Comparison of ENCODE assay signal across 9 cellular contexts in genomic region chr18:31657823-31658669, GRCh38. TPM values are rescaled to one million over a fixed set of nuclear protein-coding genes. Genes with fewer than 3 reads are reported as not detected.
DNase-seq lines count a peak whose midpoint lies in the region; ATAC-seq and TF ChIP-seq lines count a peak whose summit lies in the region.
"Had no signal": no experiment of that assay in that cellular context is flagged by ENCODE, and none has a peak within 500 bp of the region (broad histone marks: within the 10 kb centered on the region; RNA-seq: fewer than 3 reads in every experiment).

No MANE protein-coding gene starts in this region.

- peaks cover 1% of the 10 kb centered on the region for H3K79me1 ChIP-seq in trophoblast cell (ENCODE audit: low read length)

- no peak overlapping the region for H2AK5ac ChIP-seq in trophoblast cell (ENCODE audit: low read length)

- H2BK12ac ChIP-seq in trophoblast cell (ENCODE audit: low read length): no peak overlapping the region

- no peak overlapping the region for H3K23ac ChIP-seq in trophoblast cell (ENCODE audit: low read length)

- H3K18ac ChIP-seq in trophoblast cell (ENCODE audit: low read length): no peak overlapping the region

- peak; percentile 29 for TF ChIP-seq POLR2A in GM18951 (IDR thresholded peaks at IDR 0.05; ENCODE audit: extremely low read depth, insufficient read depth, insufficient read length)
- TF ChIP-seq POLR2A in ovary (IDR thresholded peaks at IDR 0.05): no peak

- TF ChIP-seq CTCF in A673 (conservative IDR thresholded peaks at IDR 0.05; ENCODE audit: low read depth, low read length): no peak
- TF ChIP-seq CTCF in ovary (IDR thresholded peaks at IDR 0.05): no peak

- H4K8ac ChIP-seq in trophoblast cell (ENCODE audit: low read depth, low read length): no peak overlapping the region

- no peak for TF ChIP-seq EP300 in ovary (IDR thresholded peaks at IDR 0.05)

- H4K91ac ChIP-seq in trophoblast cell (ENCODE audit: low read depth, low read length): no peak overlapping the region

- ATAC-seq in HG03064 (IDR thresholded peaks at IDR 0.05; ENCODE audit: low read depth, unreplicated experiment): peak; percentile 79

- BruUV-seq in A673 (replicated peaks; lab: Mats Ljungman, UMichigan): no TSS peak

- H2BK120ac ChIP-seq in trophoblast cell (ENCODE audit: insufficient read depth, low read length, poor library complexity): no peak overlapping the region

- no peak overlapping the region for H3K9ac ChIP-seq in trophoblast cell (ENCODE audit: low read length)

- POLR2A ChIA-PET in A673 (lab: Charles Lee; ENCODE audit: low non-redundant PET): interaction anchor here (0.7 kb wide), 1 partner anchor 249 kb away, joined by 4 read pairs; no protein-coding TSS in a partner anchor

- H3K4me3 ChIP-seq in A673 (ENCODE audit: low read depth, low read length, poor library complexity, severe bottlenecking) (no peak overlapping the region), trophoblast cell (ENCODE audit: low read depth, low read length) (no peak overlapping the region), ovary (no peak overlapping the region)
- H3K4me3 ChIP-seq: lower lobe of right lung had no signal

- no peaks in the 10 kb centered on the region for H3K36me3 ChIP-seq in A673 (ENCODE audit: insufficient read depth, low read length, poor library complexity, severe bottlenecking)
- H3K36me3 ChIP-seq in trophoblast cell (ENCODE audit: control insufficient read depth in 1 of 2, insufficient read depth in 2 of 2, low read length in 2 of 2): peaks cover 4 to 8% of the 10 kb centered on the region in 2 experiments
- no peaks in the 10 kb centered on the region for H3K36me3 ChIP-seq in ovary
- H3K36me3 ChIP-seq: lower lobe of right lung had no signal

- no peaks in the 10 kb centered on the region for H3K79me2 ChIP-seq in trophoblast cell (ENCODE audit: control insufficient read depth, insufficient read depth, low read length, poor library complexity)

- no CpG with 5 or more reads among the region's 12 CpGs for WGBS in trophoblast cell (ENCODE audit: extremely low coverage, insufficient coverage, insufficient read length)
- WGBS in ovary, 3 donors: 50 to 70% (median 69%) methylated on average over 12 of the region's 12 CpGs

- H3K4me2 ChIP-seq in trophoblast cell (ENCODE audit: low read length): no peak overlapping the region

- no peak overlapping the region for H2BK5ac ChIP-seq in trophoblast cell (ENCODE audit: low read depth, low read length, poor library complexity)

- H3K27ac ChIP-seq in A673 (ENCODE audit: low read depth, low read length, poor library complexity, severe bottlenecking) (no peak overlapping the region), trophoblast cell (ENCODE audit: low read depth, low read length) (no peak overlapping the region), ovary (no peak overlapping the region)

- no peak overlapping the region for H2AFZ ChIP-seq in trophoblast cell (ENCODE audit: insufficient read depth, low read length, poor library complexity)

- H3K4ac ChIP-seq in trophoblast cell (ENCODE audit: low read depth, low read length): no peak overlapping the region

- DNase-seq in A673 (ENCODE audit: low spot score) (peak; percentile 22), NCI-H526 treated with DMSO at 0.1 percent for 48 hours (lab: John Stamatoyannopoulos, UW) (peak; percentile 63), trophoblast cell (peak; percentile 66 to 84), ovary (no peak), occipital lobe (lab: John Stamatoyannopoulos, UW) (no peak), KBM-7 (no peak)
- DNase-seq: lower lobe of right lung had no signal

- H3K9me3 ChIP-seq in A673 (ENCODE audit: low read depth, low read length, poor library complexity, severe bottlenecking) (no peaks in the 10 kb centered on the region), trophoblast cell (ENCODE audit: insufficient read depth, low read depth, low read length) (no peaks in the 10 kb centered on the region), ovary (no peaks in the 10 kb centered on the region)
- H3K9me3 ChIP-seq: lower lobe of right lung had no signal

- no peak overlapping the region for H3K14ac ChIP-seq in trophoblast cell (ENCODE audit: low read length)

- intact Hi-C loops in A673 (cut with micrococcal nuclease; ENCODE audit: unreplicated experiment) (no loop called here), ovary (cut with DNase I) (no loop called here)

- peaks cover 19% of the 10 kb centered on the region for H3K4me1 ChIP-seq in A673 (ENCODE audit: insufficient read depth, low read length, poor library complexity, severe bottlenecking)
- H3K4me1 ChIP-seq in trophoblast cell (ENCODE audit: control insufficient read depth in 1 of 2, insufficient read depth in 2 of 2, low read length in 2 of 2): peaks cover 10% of the 10 kb centered on the region in 2 experiments
- no peaks in the 10 kb centered on the region for H3K4me1 ChIP-seq in ovary (ENCODE audit: insufficient read depth)
- H3K4me1 ChIP-seq: lower lobe of right lung had no signal

- in situ Hi-C loops in GM18951 (cut with MboI; ENCODE audit: low sequenced_read_pairs, unreplicated experiment) (no loop called here), KBM-7 (cut with MboI; ENCODE audit: low pct_unique_long_range_greater_than_20kb, low sequenced_read_pairs) (no loop called here)

- no peaks in the 10 kb centered on the region for H3K27me3 ChIP-seq in A673 (replicated peaks; ENCODE audit: insufficient read depth, low read depth, low read length, poor library complexity)
- no peaks in the 10 kb centered on the region for H3K27me3 ChIP-seq in trophoblast cell (ENCODE audit: insufficient read depth, low read length)
- H3K27me3 ChIP-seq in ovary: no peaks in the 10 kb centered on the region

- no peak overlapping the region for H4K12ac ChIP-seq in trophoblast cell (ENCODE audit: low read depth, low read length)

- CTCF ChIA-PET in A673 (lab: Charles Lee): no interaction called here

RNA-seq across cellular contexts. Expression of gene B4GALT6, which starts 26.3 kb away (rescaled TPM):
- total RNA-seq in A673 (2021) (5.7 and 6.0 TPM in 2 replicates), ovary (10 to 100 TPM in 3 of 7 donors, 1 to 10 TPM in 4; 3.3 to 16.5 (median 9.0) TPM), occipital lobe (8.1 TPM)
- polyA plus RNA-seq in trophoblast cell (2013): 7.4 and 7.8 TPM in 2 replicates
- 1 to 10 TPM; 2.1 to 6.5 TPM for polyA plus RNA-seq in ovary

Comparison
In these comparisons a context has a peak if more than half of its experiments do, and no peak if none do; other contexts are left out.
1. DNase-seq: peak in A673 (single experiment), NCI-H526 treated with DMSO at 0.1 percent for 48 hours (single experiment) and trophoblast cell (2 of 2); none in ovary (0 of 5), occipital lobe (single experiment) and KBM-7 (single experiment).